In the genomic region with DNA sequence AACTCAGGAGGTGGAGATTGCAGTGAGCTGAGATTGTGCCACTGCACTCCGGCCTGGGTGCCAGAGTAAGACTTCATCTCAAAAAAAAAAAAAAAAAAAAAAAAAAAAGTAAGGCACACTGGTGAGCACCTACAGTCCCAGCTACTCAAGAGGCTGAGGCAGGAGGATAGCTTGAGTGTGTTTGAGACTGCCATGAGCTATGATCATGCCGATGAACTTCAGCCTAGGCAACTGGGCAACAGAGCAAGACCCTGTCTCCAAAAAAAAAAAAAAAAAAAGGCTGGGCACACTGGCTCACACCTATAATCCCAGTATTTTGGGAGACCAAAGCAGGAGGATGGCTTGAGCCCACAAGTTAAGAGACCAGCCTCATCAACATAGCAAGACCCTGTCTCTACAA, we compare ENCODE assay signal across 1 cellular context.
TF ChIP-seq lines count a peak whose summit lies in the region.

No MANE protein-coding gene starts in this region.

TF ChIP-seq in K562, 482 proteins besides CTCF, POLR2A, EP300 and RAD21:
- TF ChIP-seq, protein P1, sequence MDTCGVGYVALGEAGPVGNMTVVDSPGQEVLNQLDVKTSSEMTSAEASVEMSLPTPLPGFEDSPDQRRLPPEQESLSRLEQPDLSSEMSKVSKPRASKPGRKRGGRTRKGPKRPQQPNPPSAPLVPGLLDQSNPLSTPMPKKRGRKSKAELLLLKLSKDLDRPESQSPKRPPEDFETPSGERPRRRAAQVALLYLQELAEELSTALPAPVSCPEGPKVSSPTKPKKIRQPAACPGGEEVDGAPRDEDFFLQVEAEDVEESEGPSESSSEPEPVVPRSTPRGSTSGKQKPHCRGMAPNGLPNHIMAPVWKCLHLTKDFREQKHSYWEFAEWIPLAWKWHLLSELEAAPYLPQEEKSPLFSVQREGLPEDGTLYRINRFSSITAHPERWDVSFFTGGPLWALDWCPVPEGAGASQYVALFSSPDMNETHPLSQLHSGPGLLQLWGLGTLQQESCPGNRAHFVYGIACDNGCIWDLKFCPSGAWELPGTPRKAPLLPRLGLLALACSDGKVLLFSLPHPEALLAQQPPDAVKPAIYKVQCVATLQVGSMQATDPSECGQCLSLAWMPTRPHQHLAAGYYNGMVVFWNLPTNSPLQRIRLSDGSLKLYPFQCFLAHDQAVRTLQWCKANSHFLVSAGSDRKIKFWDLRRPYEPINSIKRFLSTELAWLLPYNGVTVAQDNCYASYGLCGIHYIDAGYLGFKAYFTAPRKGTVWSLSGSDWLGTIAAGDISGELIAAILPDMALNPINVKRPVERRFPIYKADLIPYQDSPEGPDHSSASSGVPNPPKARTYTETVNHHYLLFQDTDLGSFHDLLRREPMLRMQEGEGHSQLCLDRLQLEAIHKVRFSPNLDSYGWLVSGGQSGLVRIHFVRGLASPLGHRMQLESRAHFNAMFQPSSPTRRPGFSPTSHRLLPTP (IDR thresholded peaks at IDR 0.05; ENCODE audit: borderline replicate concordance, extremely low read depth, insufficient read length) = no peak
- TF ChIP-seq ZNF76 (CRISPR knock-in tag; IDR thresholded peaks at IDR 0.05; ENCODE audit: borderline replicate concordance) (no peak), NFATC3 (IDR thresholded peaks at IDR 0.05) (no peak), ZFPM2 (CRISPR knock-in tag; IDR thresholded peaks at IDR 0.05) (no peak), ZFP1 (CRISPR knock-in tag; IDR thresholded peaks at IDR 0.05) (no peak), ZNF121 (CRISPR knock-in tag; conservative IDR thresholded peaks at IDR 0.05) (peak; percentile 90), SIRT6 (IDR thresholded peaks at IDR 0.05; ENCODE audit: low read depth, low read length) (no peak)
- TF ChIP-seq, protein P2, sequence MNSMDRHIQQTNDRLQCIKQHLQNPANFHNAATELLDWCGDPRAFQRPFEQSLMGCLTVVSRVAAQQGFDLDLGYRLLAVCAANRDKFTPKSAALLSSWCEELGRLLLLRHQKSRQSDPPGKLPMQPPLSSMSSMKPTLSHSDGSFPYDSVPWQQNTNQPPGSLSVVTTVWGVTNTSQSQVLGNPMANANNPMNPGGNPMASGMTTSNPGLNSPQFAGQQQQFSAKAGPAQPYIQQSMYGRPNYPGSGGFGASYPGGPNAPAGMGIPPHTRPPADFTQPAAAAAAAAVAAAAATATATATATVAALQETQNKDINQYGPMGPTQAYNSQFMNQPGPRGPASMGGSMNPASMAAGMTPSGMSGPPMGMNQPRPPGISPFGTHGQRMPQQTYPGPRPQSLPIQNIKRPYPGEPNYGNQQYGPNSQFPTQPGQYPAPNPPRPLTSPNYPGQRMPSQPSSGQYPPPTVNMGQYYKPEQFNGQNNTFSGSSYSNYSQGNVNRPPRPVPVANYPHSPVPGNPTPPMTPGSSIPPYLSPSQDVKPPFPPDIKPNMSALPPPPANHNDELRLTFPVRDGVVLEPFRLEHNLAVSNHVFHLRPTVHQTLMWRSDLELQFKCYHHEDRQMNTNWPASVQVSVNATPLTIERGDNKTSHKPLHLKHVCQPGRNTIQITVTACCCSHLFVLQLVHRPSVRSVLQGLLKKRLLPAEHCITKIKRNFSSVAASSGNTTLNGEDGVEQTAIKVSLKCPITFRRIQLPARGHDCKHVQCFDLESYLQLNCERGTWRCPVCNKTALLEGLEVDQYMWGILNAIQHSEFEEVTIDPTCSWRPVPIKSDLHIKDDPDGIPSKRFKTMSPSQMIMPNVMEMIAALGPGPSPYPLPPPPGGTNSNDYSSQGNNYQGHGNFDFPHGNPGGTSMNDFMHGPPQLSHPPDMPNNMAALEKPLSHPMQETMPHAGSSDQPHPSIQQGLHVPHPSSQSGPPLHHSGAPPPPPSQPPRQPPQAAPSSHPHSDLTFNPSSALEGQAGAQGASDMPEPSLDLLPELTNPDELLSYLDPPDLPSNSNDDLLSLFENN (IDR thresholded peaks at IDR 0.05; ENCODE audit: low read depth in 2 of 2, low read length in 2 of 2) = no peak
- TF ChIP-seq, protein P3, sequence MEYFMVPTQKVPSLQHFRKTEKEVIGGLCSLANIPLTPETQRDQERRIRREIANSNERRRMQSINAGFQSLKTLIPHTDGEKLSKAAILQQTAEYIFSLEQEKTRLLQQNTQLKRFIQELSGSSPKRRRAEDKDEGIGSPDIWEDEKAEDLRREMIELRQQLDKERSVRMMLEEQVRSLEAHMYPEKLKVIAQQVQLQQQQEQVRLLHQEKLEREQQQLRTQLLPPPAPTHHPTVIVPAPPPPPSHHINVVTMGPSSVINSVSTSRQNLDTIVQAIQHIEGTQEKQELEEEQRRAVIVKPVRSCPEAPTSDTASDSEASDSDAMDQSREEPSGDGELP (CRISPR knock-in tag; IDR thresholded peaks at IDR 0.05; ENCODE audit: borderline replicate concordance) = no peak
TF ChIP-seq in K562: peak in this region for 1.
